Comparison of ENCODE assay signal across 7 cellular contexts in genomic region chr13:99389094-99389493, GRCh38.
A peak's percentile ranks its signal among the peaks of the same experiment; 100 is the strongest.
DNase-seq lines count a peak whose midpoint lies in the region; ATAC-seq and TF ChIP-seq lines count a peak whose summit lies in the region.
"Not testable (repeated sequence)": the region's sequence is repeated elsewhere in the genome, so short reads cannot be mapped to it uniquely, and the experiment has no call there.

No MANE protein-coding gene starts in this region.

- TF ChIP-seq CTCF in H9 (conservative IDR thresholded peaks at IDR 0.05); activated CD8-positive, alpha-beta T cell treated with anti-CD3 and anti-CD28 coated beads for 36 hours (IDR thresholded peaks at IDR 0.05); nephron (IDR thresholded peaks at IDR 0.05; ENCODE audit: unreplicated experiment in 3 of 3): not testable (repeated sequence)

- H3K4me2 ChIP-seq in H9 (ENCODE audit: insufficient read depth, insufficient read length, low read length) = not testable (repeated sequence)

- not testable (repeated sequence) for H4K20me1 ChIP-seq in H9 (ENCODE audit: control insufficient read depth, insufficient read depth, insufficient read length)

- not testable (repeated sequence) for H2BK120ac ChIP-seq in H9 (ENCODE audit: low read depth, low read length, poor library complexity, severe bottlenecking)

- not testable (repeated sequence) for H2BK5ac ChIP-seq in H9 (ENCODE audit: insufficient read length, low read length)

- not testable (repeated sequence) for H2AK5ac ChIP-seq in H9 (ENCODE audit: insufficient read length, low read length)

- not testable (repeated sequence) for H3K4me3 Mint-ChIP-seq in H9; activated CD8-positive, alpha-beta T cell treated with anti-CD3 and anti-CD28 coated beads for 36 hours; activated T-helper 1 cell treated with anti-CD3 and anti-CD28 coated beads, Interleukin-12 subunit alpha, Interleukin-12 subunit beta, Interleukin-2, Interleukin-4 antibody, amounts not matched to agents 30 ng/mL and 10 ng/mL and 1 ng/mL, durations not matched to agents 14 hours and 24 hours and 36 hours; activated naive CD8-positive, alpha-beta T cell treated with anti-CD3 and anti-CD28 coated beads, Interleukin-2, amount 50 U/mL, for 24 hours; nephron; stimulated activated memory B cell treated with anti-CD40 and anti-IgM and Interleukin-4, amounts not matched to agents 10 μg/mL and 1 μg/mL and 100 μg/mL, for 72 hours

- not testable (repeated sequence) for H2BK15ac ChIP-seq in H9 (ENCODE audit: low read depth, low read length)

- not testable (repeated sequence) for H2BK20ac ChIP-seq in H9 (ENCODE audit: low read depth, low read length, poor library complexity, severe bottlenecking)

- H4K5ac ChIP-seq in H9 (ENCODE audit: insufficient read length, low read depth, low read length) = not testable (repeated sequence)

- H3K4ac ChIP-seq in H9 (ENCODE audit: low read depth, low read length) = not testable (repeated sequence)

- DNase-seq in H9 (peak; percentile 8), islet precursor cell (peak; percentile 32)
- DNase-seq in activated CD8-positive, alpha-beta T cell treated with anti-CD3 and anti-CD28 coated beads for 36 hours; activated T-helper 1 cell treated with anti-CD3 and anti-CD28 coated beads, Interleukin-12 subunit alpha, Interleukin-12 subunit beta, Interleukin-2, Interleukin-4 antibody, amounts not matched to agents 30 ng/mL and 10 ng/mL and 1 ng/mL, durations not matched to agents 14 hours and 24 hours and 36 hours (ENCODE audit: low spot score); activated naive CD8-positive, alpha-beta T cell treated with anti-CD3 and anti-CD28 coated beads, Interleukin-2, amount 50 U/mL, for 24 hours: not testable (repeated sequence)

- H3K36me3 Mint-ChIP-seq in H9 (ENCODE audit: insufficient read depth in 1 of 3, low read depth in 3 of 3) = peaks cover 0 to 25% (median 14%) of the 10 kb centered on the region in 3 experiments; a peak in 5 of 7 replicates
- peaks cover 28% of the 10 kb centered on the region for H3K36me3 Mint-ChIP-seq in activated CD8-positive, alpha-beta T cell treated with anti-CD3 and anti-CD28 coated beads for 36 hours (ENCODE audit: low read depth)
- peaks cover 20% of the 10 kb centered on the region for H3K36me3 Mint-ChIP-seq in activated T-helper 1 cell treated with anti-CD3 and anti-CD28 coated beads, Interleukin-12 subunit alpha, Interleukin-12 subunit beta, Interleukin-2, Interleukin-4 antibody, amounts not matched to agents 30 ng/mL and 10 ng/mL and 1 ng/mL, durations not matched to agents 14 hours and 24 hours and 36 hours (ENCODE audit: low read depth)
- peaks cover 26% of the 10 kb centered on the region for H3K36me3 Mint-ChIP-seq in activated naive CD8-positive, alpha-beta T cell treated with anti-CD3 and anti-CD28 coated beads, Interleukin-2, amount 50 U/mL, for 24 hours (ENCODE audit: low read depth)
- H3K36me3 Mint-ChIP-seq in nephron (ENCODE audit: low read depth) = peaks cover 23% of the 10 kb centered on the region
- peaks cover 21% of the 10 kb centered on the region for H3K36me3 Mint-ChIP-seq in stimulated activated memory B cell treated with anti-CD40 and anti-IgM and Interleukin-4, amounts not matched to agents 10 μg/mL and 1 μg/mL and 100 μg/mL, for 72 hours

- not testable (repeated sequence) for ATAC-seq in activated CD8-positive, alpha-beta T cell treated with anti-CD3 and anti-CD28 coated beads for 36 hours; activated naive CD8-positive, alpha-beta T cell treated with anti-CD3 and anti-CD28 coated beads, Interleukin-2, amount 50 U/mL, for 24 hours; stimulated activated memory B cell treated with anti-CD40 and anti-IgM and Interleukin-4, amounts not matched to agents 10 μg/mL and 1 μg/mL and 100 μg/mL, for 72 hours

- H3K27ac ChIP-seq in H9 (ENCODE audit: insufficient read length, low read depth, low read length) = not testable (repeated sequence)

- H3K79me1 ChIP-seq in H9 (ENCODE audit: insufficient read depth, low read depth, low read length, poor library complexity, severe bottlenecking) = not testable (repeated sequence)

- H3K4me1 Mint-ChIP-seq in H9 = peaks cover 16 to 18% of the 10 kb centered on the region in 2 experiments
- H3K4me1 Mint-ChIP-seq in activated CD8-positive, alpha-beta T cell treated with anti-CD3 and anti-CD28 coated beads for 36 hours (ENCODE audit: low read depth) = peaks cover 48% of the 10 kb centered on the region
- H3K4me1 Mint-ChIP-seq in activated T-helper 1 cell treated with anti-CD3 and anti-CD28 coated beads, Interleukin-12 subunit alpha, Interleukin-12 subunit beta, Interleukin-2, Interleukin-4 antibody, amounts not matched to agents 30 ng/mL and 10 ng/mL and 1 ng/mL, durations not matched to agents 14 hours and 24 hours and 36 hours (ENCODE audit: low read depth) = peaks cover 20% of the 10 kb centered on the region
- peaks cover 58% of the 10 kb centered on the region for H3K4me1 Mint-ChIP-seq in activated naive CD8-positive, alpha-beta T cell treated with anti-CD3 and anti-CD28 coated beads, Interleukin-2, amount 50 U/mL, for 24 hours
- H3K4me1 Mint-ChIP-seq in nephron = not testable (repeated sequence)
- H3K4me1 Mint-ChIP-seq in stimulated activated memory B cell treated with anti-CD40 and anti-IgM and Interleukin-4, amounts not matched to agents 10 μg/mL and 1 μg/mL and 100 μg/mL, for 72 hours = peaks cover 40% of the 10 kb centered on the region

- H2BK12ac ChIP-seq in H9 (ENCODE audit: insufficient read length, low read depth, low read length) = not testable (repeated sequence)

- not testable (repeated sequence) for H3K14ac ChIP-seq in H9 (ENCODE audit: insufficient read depth, low read length)

- H3K9ac ChIP-seq in H9 (ENCODE audit: extremely low read depth, insufficient read length, low read length) = not testable (repeated sequence)

- not testable (repeated sequence) for H3K56ac ChIP-seq in H9 (ENCODE audit: insufficient read length, low read depth, low read length)

- H4K91ac ChIP-seq in H9 (ENCODE audit: insufficient read length, low read depth, low read length) = not testable (repeated sequence)

- POLR2A ChIA-PET in activated CD8-positive, alpha-beta T cell treated with anti-CD3 and anti-CD28 coated beads for 36 hours (lab: Charles Lee) = interaction anchor here (0.7 to 4.7 kb wide), 3 partner anchors 18 to 46 kb away, joined by 4 to 30 read pairs (median 4); no protein-coding TSS in a partner anchor

- WGBS in H9 (ENCODE audit: extremely low coverage, insufficient read length, low lambda C conversion rate) = no CpG with 5 or more reads among the region's 6 CpGs

- H3K79me2 ChIP-seq in H9 (ENCODE audit: insufficient read depth, low read length) = not testable (repeated sequence)

- H4K8ac ChIP-seq in H9 (replicated peaks; ENCODE audit: insufficient read length, low read depth, low read length) = not testable (repeated sequence)

- not testable (repeated sequence) for H3K9me3 ChIP-seq in H9 (ENCODE audit: control insufficient read depth, low read depth, low read length)

- CTCF ChIA-PET in activated CD8-positive, alpha-beta T cell treated with anti-CD3 and anti-CD28 coated beads for 36 hours (lab: Charles Lee) = interaction anchor here (0.7 to 19.3 kb wide), 10 partner anchors 20 to 209 kb away, joined by 3 to 395 read pairs (median 13); partner anchors contain the start of gene GPR18

- not testable (repeated sequence) for H3K23ac ChIP-seq in H9 (ENCODE audit: insufficient read length, low read depth, low read length)

- H3K4me1 ChIP-seq in H9 (ENCODE audit: insufficient read depth, low read length) = not testable (repeated sequence)

- H3K27me3 ChIP-seq in H9 (ENCODE audit: insufficient read depth, low read length) = not testable (repeated sequence)

- H3T11ph ChIP-seq in H9 (ENCODE audit: low read length) = not testable (repeated sequence)

- H3K27ac Mint-ChIP-seq in H9 = peak overlapping the region in 2 of 3 experiments; percentile 39 to 59; a peak in 2 of 7 replicates
- peak overlapping the region; percentile 47 for H3K27ac Mint-ChIP-seq in activated CD8-positive, alpha-beta T cell treated with anti-CD3 and anti-CD28 coated beads for 36 hours
- peak overlapping the region; percentile 29 for H3K27ac Mint-ChIP-seq in activated T-helper 1 cell treated with anti-CD3 and anti-CD28 coated beads, Interleukin-12 subunit alpha, Interleukin-12 subunit beta, Interleukin-2, Interleukin-4 antibody, amounts not matched to agents 30 ng/mL and 10 ng/mL and 1 ng/mL, durations not matched to agents 14 hours and 24 hours and 36 hours
- H3K27ac Mint-ChIP-seq in activated naive CD8-positive, alpha-beta T cell treated with anti-CD3 and anti-CD28 coated beads, Interleukin-2, amount 50 U/mL, for 24 hours = peak overlapping the region; percentile 69
- peak overlapping the region in 2 of 3 experiments; percentile 28 to 32 for H3K27ac Mint-ChIP-seq in nephron
- H3K27ac Mint-ChIP-seq in stimulated activated memory B cell treated with anti-CD40 and anti-IgM and Interleukin-4, amounts not matched to agents 10 μg/mL and 1 μg/mL and 100 μg/mL, for 72 hours = peak overlapping the region; percentile 69

- H3K18ac ChIP-seq in H9 (ENCODE audit: insufficient read length, low read depth, low read length) = not testable (repeated sequence)

- not testable (repeated sequence) for H3K27me3 Mint-ChIP-seq in H9 (ENCODE audit: low read depth); activated CD8-positive, alpha-beta T cell treated with anti-CD3 and anti-CD28 coated beads for 36 hours; activated T-helper 1 cell treated with anti-CD3 and anti-CD28 coated beads, Interleukin-12 subunit alpha, Interleukin-12 subunit beta, Interleukin-2, Interleukin-4 antibody, amounts not matched to agents 30 ng/mL and 10 ng/mL and 1 ng/mL, durations not matched to agents 14 hours and 24 hours and 36 hours (ENCODE audit: insufficient read depth); activated naive CD8-positive, alpha-beta T cell treated with anti-CD3 and anti-CD28 coated beads, Interleukin-2, amount 50 U/mL, for 24 hours; nephron (ENCODE audit: low read depth); stimulated activated memory B cell treated with anti-CD40 and anti-IgM and Interleukin-4, amounts not matched to agents 10 μg/mL and 1 μg/mL and 100 μg/mL, for 72 hours

- not testable (repeated sequence) for H3K9me3 Mint-ChIP-seq in H9; activated CD8-positive, alpha-beta T cell treated with anti-CD3 and anti-CD28 coated beads for 36 hours; activated T-helper 1 cell treated with anti-CD3 and anti-CD28 coated beads, Interleukin-12 subunit alpha, Interleukin-12 subunit beta, Interleukin-2, Interleukin-4 antibody, amounts not matched to agents 30 ng/mL and 10 ng/mL and 1 ng/mL, durations not matched to agents 14 hours and 24 hours and 36 hours; activated naive CD8-positive, alpha-beta T cell treated with anti-CD3 and anti-CD28 coated beads, Interleukin-2, amount 50 U/mL, for 24 hours; nephron; stimulated activated memory B cell treated with anti-CD40 and anti-IgM and Interleukin-4, amounts not matched to agents 10 μg/mL and 1 μg/mL and 100 μg/mL, for 72 hours

- H3K23me2 ChIP-seq in H9 (ENCODE audit: insufficient read length, low read depth, low read length, poor library complexity, severe bottlenecking) = not testable (repeated sequence)

- intact Hi-C loops in activated CD8-positive, alpha-beta T cell treated with anti-CD3 and anti-CD28 coated beads for 36 hours (cut with micrococcal nuclease); activated T-helper 1 cell treated with anti-CD3 and anti-CD28 coated beads, Interleukin-12 subunit alpha, Interleukin-12 subunit beta, Interleukin-2, Interleukin-4 antibody, amounts not matched to agents 30 ng/mL and 10 ng/mL and 1 ng/mL, durations not matched to agents 14 hours and 24 hours and 36 hours (cut with micrococcal nuclease): not testable (repeated sequence)

- H2AFZ ChIP-seq in H9 (ENCODE audit: low read length) = not testable (repeated sequence)
